In the genomic region with DNA sequence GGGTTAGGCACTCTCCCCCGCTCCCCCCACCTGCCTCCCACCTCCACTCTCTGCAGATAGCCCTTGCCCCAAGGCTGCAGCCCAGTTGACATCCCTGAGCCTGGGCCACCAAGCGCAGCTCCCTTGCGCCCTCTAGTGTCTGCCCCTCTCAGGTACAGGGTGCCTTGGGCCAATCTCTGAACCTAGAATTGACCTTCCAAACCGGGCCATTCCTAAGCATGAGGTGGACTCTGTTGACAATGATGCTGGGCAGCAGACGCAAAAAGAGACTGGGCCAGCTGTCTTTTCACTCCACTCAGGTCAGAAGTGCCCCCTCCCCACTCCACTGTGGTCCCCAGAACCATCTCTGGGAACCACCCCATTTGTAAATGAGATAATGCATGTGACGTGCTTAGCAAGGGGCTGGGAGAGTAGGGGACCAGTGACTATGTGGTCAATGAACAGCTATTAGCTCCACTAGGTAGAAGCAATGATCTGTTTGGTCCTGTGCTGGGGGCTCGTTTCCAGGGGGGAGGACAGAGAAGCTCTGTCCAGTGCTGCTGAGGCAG, we compare ENCODE assay signal across 8 cellular contexts. TPM values are rescaled to one million over a fixed set of nuclear protein-coding genes. Genes with fewer than 3 reads are reported as not detected.
DNase-seq lines count a peak whose midpoint lies in the region; ATAC-seq and TF ChIP-seq lines count a peak whose summit lies in the region.

No MANE protein-coding gene starts in this region.

- H3K4me3 ChIP-seq in LNCaP clone FGC (ENCODE audit: low read depth, low read length) (no peak overlapping the region), WI38 (ENCODE audit: low read depth, low read length) (no peak overlapping the region), breast epithelium (no peak overlapping the region)

- DNase-seq in NCI-H1092 treated with DMSO at 0.1 percent for 48 hours (lab: John Stamatoyannopoulos, UW) (peak; percentile 5), NCI-H1092 (lab: John Stamatoyannopoulos, UW) (no peak), LNCaP clone FGC (ENCODE audit: low read depth) (no peak), breast epithelium (ENCODE audit: low spot score in 2 of 2) (peak in 1 of 2 donors; percentile 78), kidney glomerular epithelial cell (lab: John Stamatoyannopoulos, UW) (peak; percentile 50)
- peak; percentile 66 to 84 for DNase-seq in stimulated activated CD4-positive, alpha-beta T cell treated with anti-CD3 and anti-CD28 coated beads, Interleukin-4, amount 100 ng/mL, for 4 hours

- TF ChIP-seq CTCF in LNCaP clone FGC (IDR thresholded peaks at IDR 0.05; ENCODE audit: control insufficient read depth, extremely low read depth, insufficient read depth) (peak; percentile 87), WI38 (IDR thresholded peaks at IDR 0.05; ENCODE audit: low read depth, low read length) (peak; percentile 98), breast epithelium (IDR thresholded peaks at IDR 0.05) (peak; percentile 52 to 87 (median 87))

- no peak overlapping the region for H3K27ac ChIP-seq in breast epithelium

- no peak for ATAC-seq in HG03159 (IDR thresholded peaks at IDR 0.05; ENCODE audit: unreplicated experiment)

- peaks cover 0 to 4% of the 10 kb centered on the region in 2 donors for H3K4me1 ChIP-seq in breast epithelium

- TF ChIP-seq POLR2A in breast epithelium (IDR thresholded peaks at IDR 0.05): no peak

- intact Hi-C loops in breast epithelium (cut with DNase I; ENCODE audit: low total_unique reads): no loop called here

- no peaks in the 10 kb centered on the region for H3K9me3 ChIP-seq in breast epithelium

- no peaks in the 10 kb centered on the region for H3K36me3 ChIP-seq in breast epithelium

- no peaks in the 10 kb centered on the region for H3K27me3 ChIP-seq in breast epithelium

RNA-seq across cellular contexts. Expression of gene PLB1, which starts 43.3 kb away (rescaled TPM):
- 10 to 100 TPM in 1 of 3 donors, 1 to 10 TPM in 2; 5.6 to 11.9 (median 8.8) TPM for total RNA-seq in breast epithelium

RNA-seq across cellular contexts. Expression of gene FOSL2, which starts 60.0 kb away (rescaled TPM):
- 100 to 1,000 TPM; 106 to 116 (median 116) TPM for total RNA-seq in breast epithelium

Comparison
In these comparisons a context has a peak if more than half of its experiments do, and no peak if none do; other contexts are left out.
1. DNase-seq: peak in NCI-H1092 treated with DMSO at 0.1 percent for 48 hours (single experiment), kidney glomerular epithelial cell (single experiment) and stimulated activated CD4-positive, alpha-beta T cell treated with anti-CD3 and anti-CD28 coated beads, Interleukin-4, amount 100 ng/mL, for 4 hours (2 of 2); none in NCI-H1092 (single experiment) and LNCaP clone FGC (single experiment).
2. Peak in every context shown above with its lines, with median percentiles within 50 percentile points of each other: CTCF ChIP-seq.